In the genomic region with DNA sequence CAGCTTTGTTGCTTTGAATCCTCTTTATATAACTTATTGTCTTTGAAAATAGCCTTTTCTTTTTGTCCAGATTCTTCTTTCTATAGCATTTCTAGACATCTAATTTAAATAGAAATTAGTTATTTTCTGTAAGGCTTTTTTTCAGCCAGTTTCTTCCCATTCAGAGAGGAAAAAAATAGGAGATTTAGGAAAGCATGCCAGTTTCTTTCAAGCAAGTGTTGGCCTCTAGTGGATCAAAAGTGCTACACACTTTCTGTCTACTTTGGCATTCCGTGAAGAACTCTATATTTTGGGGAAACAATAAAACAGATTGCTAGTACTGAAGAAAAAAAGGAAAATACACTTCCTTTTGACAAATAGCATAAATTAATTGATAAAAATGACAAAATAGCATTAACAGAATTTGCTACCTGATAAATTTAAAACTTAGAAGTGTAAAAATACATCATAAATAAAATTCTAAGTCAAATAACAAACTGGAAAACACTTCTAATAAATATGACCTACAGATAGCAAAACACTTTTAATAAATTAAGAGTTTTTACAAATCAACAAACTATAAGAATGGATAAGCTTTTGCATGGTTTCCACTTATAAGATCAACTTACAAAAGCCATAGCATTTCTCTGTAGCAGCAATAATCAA, we compare ENCODE assay signal across 2 cellular contexts.
A peak's percentile ranks its signal among the peaks of the same experiment; 100 is the strongest.
TF ChIP-seq lines count a peak whose summit lies in the region.

No MANE protein-coding gene starts in this region.

TF ChIP-seq in GM12878, 131 proteins besides CTCF, POLR2A, EP300 and RAD21:
- TF ChIP-seq SMC3 (IDR thresholded peaks at IDR 0.05; ENCODE audit: borderline replicate concordance, low read length) (peak; percentile 34; the same call in 1 of the 2 replicates), ZBTB11 (CRISPR knock-in tag; IDR thresholded peaks at IDR 0.05) (no peak)

TF ChIP-seq in GM12891, 5 proteins besides CTCF, POLR2A, EP300 and RAD21:
- no peak for TF ChIP-seq SPI1 (IDR thresholded peaks at IDR 0.05; ENCODE audit: low read depth, low read length)
- no peak for TF ChIP-seq TAF1 (IDR thresholded peaks at IDR 0.05; ENCODE audit: low read depth, low read length)
- TF ChIP-seq POU2F2 (IDR thresholded peaks at IDR 0.05; ENCODE audit: low read depth, low read length) = no peak
- no peak for TF ChIP-seq PAX5 (IDR thresholded peaks at IDR 0.05; ENCODE audit: insufficient read depth, low read length, severe bottlenecking)
- no peak for TF ChIP-seq POLR2AphosphoS5 (IDR thresholded peaks at IDR 0.05; ENCODE audit: low read depth, low read length)
TF ChIP-seq in GM12891: peak in this region for 0.
